Comparison of ENCODE assay signal across 3 cellular contexts in genomic region chr19:17887221-17887620, GRCh38. TPM values are rescaled to one million over a fixed set of nuclear protein-coding genes. Genes with fewer than 3 reads are reported as not detected.
"Had no signal": no experiment of that assay in that cellular context is flagged by ENCODE, and none has a peak within 500 bp of the region (broad histone marks: within the 10 kb centered on the region; RNA-seq: fewer than 3 reads in every experiment).

No MANE protein-coding gene starts in this region.

RNA-seq across cellular contexts. Expression of gene SLC5A5, which starts 15.5 kb away (rescaled TPM):
- total RNA-seq: LHCN-M2, M059J, MCF 10A had no signal

RNA-seq across cellular contexts. Expression of gene JAK3, which starts 39.4 kb away (rescaled TPM):
- total RNA-seq: LHCN-M2, MCF 10A had no signal
